Comparison of ENCODE assay signal across 8 cellular contexts in genomic region chr11:20387262-20388095, GRCh38. TPM values are rescaled to one million over a fixed set of nuclear protein-coding genes. Genes with fewer than 3 reads are reported as not detected.
DNase-seq lines count a peak whose midpoint lies in the region; ATAC-seq and TF ChIP-seq lines count a peak whose summit lies in the region.

TSS of gene PRMT3 (plus strand) at chr11:20387716. CDS start at chr11:20387747, 31 bp downstream.

- intact Hi-C loops in mucosa of descending colon (cut with DNase I, micrococcal nuclease): no loop called here

- DNase-seq in DMS53 (lab: John Stamatoyannopoulos, UW) (peak; percentile 98), OCI-M2 (lab: John Stamatoyannopoulos, UW; ENCODE audit: unreplicated experiment) (peak; percentile 41), activated T-cell treated with anti-CD3 and anti-CD28 coated beads for 4 hours (peak; percentile 96), epithelial cell of esophagus (ENCODE audit: low read depth) (peak; percentile 97), mucosa of descending colon (peak; percentile 97 to 99 (median 98))
- peak; percentile 95 for DNase-seq in Jurkat, Clone E6-1 (ENCODE audit: low read depth, low spot score)
- DNase-seq in stimulated activated CD8-positive, alpha-beta memory T cell treated with anti-CD3 and anti-CD28 coated beads, Interleukin-4, amount 100 ng/mL, for 1 hour (ENCODE audit: low read depth in 2 of 2, low spot score in 1 of 2): peak; percentile 95 to 97

- peak; percentile 79 for ATAC-seq in GM21717 (IDR thresholded peaks at IDR 0.05; ENCODE audit: unreplicated experiment)
- ATAC-seq in mucosa of descending colon: peak; percentile 97

- no peak for TF ChIP-seq CTCF in epithelial cell of esophagus (IDR thresholded peaks at IDR 0.05; ENCODE audit: insufficient read depth, low read depth, low read length, missing control alignments)
- TF ChIP-seq CTCF in mucosa of descending colon (IDR thresholded peaks at IDR 0.05): no peak

- peak within 1 kb of the TSS; percentile 92 for H3K4me3 ChIP-seq in Jurkat, Clone E6-1 (ENCODE audit: low read length)
- H3K4me3 ChIP-seq in epithelial cell of esophagus (ENCODE audit: low read length) (peak within 1 kb of the TSS; percentile 90), mucosa of descending colon (peak within 1 kb of the TSS; percentile 71)

- H3K4me1 ChIP-seq in mucosa of descending colon (ENCODE audit: low read depth): peaks cover 5% of the 10 kb centered on the region

- no peaks in the 10 kb centered on the region for H3K9me3 ChIP-seq in mucosa of descending colon

- H3K36me3 ChIP-seq in mucosa of descending colon (ENCODE audit: low read depth): peaks cover 3% of the 10 kb centered on the region

RNA-seq across cellular contexts. Expression of gene PRMT3, which starts in this region (rescaled TPM):
- polyA plus RNA-seq in Jurkat, Clone E6-1 (2012; ENCODE audit: insufficient read depth, insufficient read length): 25.4 TPM
- total RNA-seq in mucosa of descending colon: 10 to 100 TPM; 11.6 to 12.7 (median 11.8) TPM

Comparison
In these comparisons a context has a peak if more than half of its experiments do, and no peak if none do; other contexts are left out.
1. Peak in every context shown above with its lines: DNase-seq, ATAC-seq and H3K4me3 ChIP-seq.
2. DNase-seq: peak in every context shown above with its lines; median percentile 98 in DMS53; 98 in mucosa of descending colon; 97 in epithelial cell of esophagus; 96 in activated T-cell treated with anti-CD3 and anti-CD28 coated beads for 4 hours; 96 in stimulated activated CD8-positive, alpha-beta memory T cell treated with anti-CD3 and anti-CD28 coated beads, Interleukin-4, amount 100 ng/mL, for 1 hour; 95 in Jurkat, Clone E6-1; 41 in OCI-M2.